In genomic region chr15:75840659-75841058, GRCh38 we compare ENCODE assay signal across 10 cellular contexts. TPM values are rescaled to one million over a fixed set of nuclear protein-coding genes. Genes with fewer than 3 reads are reported as not detected.
DNase-seq lines count a peak whose midpoint lies in the region; ATAC-seq and TF ChIP-seq lines count a peak whose summit lies in the region.
"Had no signal": no experiment of that assay in that cellular context is flagged by ENCODE, and none has a peak within 500 bp of the region (broad histone marks: within the 10 kb centered on the region; RNA-seq: fewer than 3 reads in every experiment).

No MANE protein-coding gene starts in this region.

- no peaks in the 10 kb centered on the region for H3K27me3 ChIP-seq in sigmoid colon

- ATAC-seq in HG03439 (IDR thresholded peaks at IDR 0.05; ENCODE audit: unreplicated experiment) (no peak), GM21786 (IDR thresholded peaks at IDR 0.05; ENCODE audit: unreplicated experiment) (no peak)
- ATAC-seq: Panc1 had no signal

- H3K4me1 ChIP-seq in sigmoid colon = peaks cover 0 to 34% (median 23%) of the 10 kb centered on the region in 4 donors

- TF ChIP-seq CTCF in foreskin fibroblast (IDR thresholded peaks at IDR 0.05; ENCODE audit: low read depth, low read length) (no peak), sigmoid colon (IDR thresholded peaks at IDR 0.05) (no peak), endothelial cell (IDR thresholded peaks at IDR 0.05; ENCODE audit: unreplicated experiment) (no peak)

- no peak overlapping the region for H3K4me3 ChIP-seq in foreskin fibroblast (ENCODE audit: low read depth in 1 of 2, low read length in 2 of 2)
- H3K4me3 ChIP-seq in sigmoid colon = no peak overlapping the region

- H3K9me3 Mint-ChIP-seq in endothelial cell (ENCODE audit: unreplicated experiment) = no peaks in the 10 kb centered on the region

- peak; percentile 53 for DNase-seq in H4 (ENCODE audit: low spot score)
- DNase-seq in amniotic epithelial cell (ENCODE audit: low read depth) = peak; percentile 83
- DNase-seq in foreskin fibroblast = peak; percentile 56 to 78
- no peak for DNase-seq in sigmoid colon
- DNase-seq in endothelial cell (ENCODE audit: low spot score) = no peak
- DNase-seq in activated CD4-positive, CD25-positive, alpha-beta regulatory T cell (lab: John Stamatoyannopoulos, UW) = no peak
- DNase-seq: stimulated activated CD8-positive, alpha-beta memory T cell treated with anti-CD3 and anti-CD28 coated beads, Interleukin-4, amount 100 ng/mL, for 48 hours had no signal

- H3K4me3 Mint-ChIP-seq in endothelial cell (ENCODE audit: unreplicated experiment) = no peak overlapping the region

- no peak overlapping the region for H3K27ac Mint-ChIP-seq in endothelial cell (ENCODE audit: unreplicated experiment)

- H3K27ac ChIP-seq in sigmoid colon = peak overlapping the region; percentile 20 to 97 (median 43)

- H3K9me3 ChIP-seq in sigmoid colon = no peaks in the 10 kb centered on the region

- no peaks in the 10 kb centered on the region for H3K36me3 ChIP-seq in sigmoid colon

- H3K4me1 Mint-ChIP-seq in endothelial cell (ENCODE audit: unreplicated experiment) = peaks cover 16% of the 10 kb centered on the region

- no peak for TF ChIP-seq POLR2A in sigmoid colon (IDR thresholded peaks at IDR 0.05)

- intact Hi-C loops in sigmoid colon (cut with DNase I) = loop anchor here (5.0 kb wide), 1 partner anchor 62 kb away; the partner anchor contains the start of gene FBXO22

- H3K36me3 Mint-ChIP-seq in endothelial cell (ENCODE audit: low read depth, unreplicated experiment) = peaks cover 11% of the 10 kb centered on the region

- peaks cover 9% of the 10 kb centered on the region for H3K27me3 Mint-ChIP-seq in endothelial cell (ENCODE audit: unreplicated experiment)

- TF ChIP-seq EP300 in sigmoid colon (IDR thresholded peaks at IDR 0.05) = no peak

RNA-seq across cellular contexts. Expression of gene UBE2Q2, which starts 2.6 kb away (rescaled TPM):
- 26.5 and 26.8 TPM in 2 replicates for total RNA-seq in H4 (2014; rRNA removed; shearing (Covaris generic))
- 100 to 1,000 TPM in 1 of 4 donors, 10 to 100 TPM in 3; 69.5 to 101 (median 97.9) TPM for total RNA-seq in sigmoid colon
- 10 to 100 TPM; 16.9 to 29.4 (median 18.0) TPM for polyA plus RNA-seq in sigmoid colon
- total RNA-seq in endothelial cell (ENCODE audit: unreplicated experiment) = 28.9 TPM

Comparison
In these comparisons a context has a peak if more than half of its experiments do, and no peak if none do; other contexts are left out.
1. DNase-seq: peak in H4 (single experiment), amniotic epithelial cell (single experiment) and foreskin fibroblast (2 of 2); none in sigmoid colon (single experiment), endothelial cell (single experiment) and activated CD4-positive, CD25-positive, alpha-beta regulatory T cell (0 of 4).